Comparison of ENCODE assay signal across 10 cellular contexts in the genomic region with DNA sequence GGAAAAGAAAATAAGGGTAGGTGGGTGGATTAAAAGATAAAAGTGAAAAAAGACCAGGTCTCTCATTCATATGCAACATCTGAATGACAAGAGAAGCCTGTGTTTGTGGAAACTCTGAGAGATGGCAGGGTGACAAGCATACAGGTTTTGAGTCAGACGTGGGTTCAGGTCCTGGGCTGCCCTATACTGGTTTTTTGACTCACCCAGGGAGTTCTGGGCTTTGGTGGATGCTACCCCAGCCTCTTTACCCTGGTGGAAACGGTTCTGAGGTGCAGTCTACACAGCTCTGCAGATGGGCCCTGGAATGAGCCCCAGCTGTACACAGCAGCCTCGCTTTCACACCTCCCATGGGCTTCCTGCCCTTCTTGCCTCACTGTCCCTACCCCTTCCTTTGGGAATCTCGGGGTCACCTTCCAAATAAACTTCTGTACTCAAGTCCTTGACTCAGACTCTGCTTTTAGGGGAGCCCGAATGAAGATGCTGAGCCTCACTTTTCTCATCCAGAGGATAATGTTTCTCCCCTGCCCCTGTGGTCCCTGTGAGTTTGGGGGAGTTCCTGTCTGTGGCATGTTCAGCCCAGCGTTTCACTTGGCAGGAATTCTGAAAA.
DNase-seq lines count a peak whose midpoint lies in the region; ATAC-seq and TF ChIP-seq lines count a peak whose summit lies in the region.
"Had no signal": no experiment of that assay in that cellular context is flagged by ENCODE, and none has a peak within 500 bp of the region (broad histone marks: within the 10 kb centered on the region; RNA-seq: fewer than 3 reads in every experiment).

No MANE protein-coding gene starts in this region.

- H3K4me3 ChIP-seq in fibroblast of mammary gland (ENCODE audit: control insufficient read depth, low read depth, low read length), result no peak overlapping the region

- ATAC-seq in HG02588 (IDR thresholded peaks at IDR 0.05; ENCODE audit: unreplicated experiment), result peak; percentile 24

- DNase-seq in activated CD4-positive, alpha-beta T cell treated with anti-CD3 and anti-CD28 coated beads for 24 hours (ENCODE audit: low read depth in 2 of 2), result peak; percentile 42 to 54
- DNase-seq in fibroblast of mammary gland (ENCODE audit: low read depth) (peak; percentile 33), NCI-H2081 treated with DMSO at 0.1 percent for 48 hours (lab: John Stamatoyannopoulos, UW) (no peak), COLO668 (lab: John Stamatoyannopoulos, UW; ENCODE audit: unreplicated experiment) (no peak), DMS53 (lab: John Stamatoyannopoulos, UW) (no peak), pons (ENCODE audit: low spot score) (no peak)
- DNase-seq in stimulated activated CD8-positive, alpha-beta memory T cell treated with anti-CD3 and anti-CD28 coated beads, Interleukin-15, amount 100 ng/mL, for 48 hours (ENCODE audit: low read depth in 2 of 2), result peak; percentile 52 to 65
- DNase-seq: amygdala, left cardiac atrium had no signal

- TF ChIP-seq CTCF in fibroblast of mammary gland (conservative IDR thresholded peaks at IDR 0.05; ENCODE audit: control insufficient read depth, insufficient read depth, low read depth, low read length), result no peak

Comparison
In these comparisons a context has a peak if more than half of its experiments do, and no peak if none do; other contexts are left out.
1. DNase-seq: peak in activated CD4-positive, alpha-beta T cell treated with anti-CD3 and anti-CD28 coated beads for 24 hours (2 of 2), fibroblast of mammary gland (single experiment) and stimulated activated CD8-positive, alpha-beta memory T cell treated with anti-CD3 and anti-CD28 coated beads, Interleukin-15, amount 100 ng/mL, for 48 hours (2 of 2); none in NCI-H2081 treated with DMSO at 0.1 percent for 48 hours (single experiment), COLO668 (single experiment), DMS53 (single experiment) and pons (single experiment).